Comparison of ENCODE assay signal across 30 cellular contexts in the genomic region with DNA sequence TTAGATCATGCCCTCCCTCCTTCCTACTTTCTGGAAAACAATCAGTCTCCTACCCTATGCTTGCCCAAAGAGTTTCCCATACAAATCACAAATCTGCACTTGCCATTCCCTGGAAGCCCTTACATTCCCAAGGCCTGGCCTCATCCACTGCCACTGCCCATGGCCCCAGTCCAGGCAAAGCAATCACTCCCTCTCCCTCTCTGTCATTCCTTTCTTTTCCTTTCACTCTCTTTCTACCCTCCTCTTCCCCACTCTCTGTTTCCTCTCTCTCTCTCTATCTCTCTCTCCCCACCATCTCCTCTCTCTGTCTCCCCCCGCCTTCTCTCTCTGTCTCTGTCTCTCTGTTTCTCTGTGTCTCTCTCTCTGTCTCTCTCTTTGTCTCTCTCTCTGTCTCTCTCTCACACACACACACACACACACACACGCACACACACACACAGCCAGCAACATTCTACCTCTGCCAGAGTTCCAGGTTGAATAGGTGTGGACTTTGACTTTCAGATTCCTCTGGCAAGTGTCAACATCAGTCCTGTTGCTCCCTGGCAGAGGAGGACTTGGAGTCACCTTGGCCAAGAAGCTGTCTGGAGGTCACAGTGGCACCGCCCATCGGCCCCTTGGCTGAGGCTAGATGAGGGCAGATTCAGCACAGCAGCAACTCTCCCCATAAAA. TPM values are rescaled to one million over a fixed set of nuclear protein-coding genes. Genes with fewer than 3 reads are reported as not detected.
A peak's percentile ranks its signal among the peaks of the same experiment; 100 is the strongest.
DNase-seq lines count a peak whose midpoint lies in the region; ATAC-seq and TF ChIP-seq lines count a peak whose summit lies in the region.
"Had no signal": no experiment of that assay in that cellular context is flagged by ENCODE, and none has a peak within 500 bp of the region (broad histone marks: within the 10 kb centered on the region; RNA-seq: fewer than 3 reads in every experiment).

No MANE protein-coding gene starts in this region.

- H3K9me3 ChIP-seq in osteoblast (ENCODE audit: low read depth, low read length) (no peaks in the 10 kb centered on the region), endodermal cell (ENCODE audit: control insufficient read depth, low read length) (peaks cover 5% of the 10 kb centered on the region)
- H3K9me3 ChIP-seq: neutrophil, psoas muscle, uterus had no signal

- no peaks in the 10 kb centered on the region for H3K36me3 Mint-ChIP-seq in endodermal cell (ENCODE audit: low read depth)
- H3K36me3 Mint-ChIP-seq in natural killer cell treated with Interleukin-12 subunit alpha and Interleukin-12 subunit beta and Interleukin-15 and Interleukin-18, amount 100 ng/mL, for 72 hours = no peaks in the 10 kb centered on the region
- H3K36me3 Mint-ChIP-seq: immature natural killer cell; stimulated activated effector memory CD8-positive, alpha-beta T cell treated with anti-CD3 and anti-CD28 coated beads, Interleukin-12 subunit alpha, Interleukin-12 subunit beta, amount 100 ng/mL, for 72 hours had no signal

- DNase-seq in AG20443 (ENCODE audit: low spot score) (peak; percentile 31), NCI-H226 (peak; percentile 12), kidney glomerular epithelial cell (lab: John Stamatoyannopoulos, UW) (peak; percentile 8), osteoblast (ENCODE audit: insufficient read length, low spot score, missing footprints) (peak; percentile 47), endodermal cell (no peak), DMS 273 (lab: John Stamatoyannopoulos, UW; ENCODE audit: unreplicated experiment) (no peak), iPS-NIHi7 (ENCODE audit: extremely low spot score) (no peak)
- DNase-seq in natural killer cell treated with Interleukin-12 subunit alpha and Interleukin-12 subunit beta and Interleukin-15 and Interleukin-18, amount 100 ng/mL, for 72 hours (ENCODE audit: low spot score) = no peak
- DNase-seq: activated B cell treated with CpG ODN at 0.5 μM for 24 hours; activated CD8-positive, alpha-beta memory T cell treated with anti-CD3 and anti-CD28 coated beads, Interleukin-2, amount 50 U/mL, for 4 hours; C1 segment of cervical spinal cord; HCEC 1CT; immature natural killer cell; NCI-H1105; NCI-H1930; OCI-M1; psoas muscle; stimulated activated CD4-positive, alpha-beta T cell treated with anti-CD3 and anti-CD28 coated beads, Interleukin-2, amount 100 ng/mL, for 24 hours; SW 1271; uterus had no signal

- no peak for ATAC-seq in natural killer cell treated with Interleukin-12 subunit alpha and Interleukin-12 subunit beta and Interleukin-15 and Interleukin-18, amount 100 ng/mL, for 72 hours
- ATAC-seq: activated T-helper 17 cell treated with anti-CD3 and anti-CD28 coated beads, Interleukin-2, amount 50 U/mL, for 72 hours; psoas muscle; stimulated activated effector memory CD8-positive, alpha-beta T cell treated with anti-CD3 and anti-CD28 coated beads, Interleukin-12 subunit alpha, Interleukin-12 subunit beta, amount 100 ng/mL, for 72 hours had no signal

- peak overlapping the region; percentile 13 for H3K4me2 ChIP-seq in osteoblast (ENCODE audit: insufficient read depth, low read length)
- H3K4me2 ChIP-seq: smooth muscle cell had no signal

- peaks cover 59% of the 10 kb centered on the region for H3K27me3 Mint-ChIP-seq in endodermal cell (ENCODE audit: insufficient read depth)
- H3K27me3 Mint-ChIP-seq in natural killer cell treated with Interleukin-12 subunit alpha and Interleukin-12 subunit beta and Interleukin-15 and Interleukin-18, amount 100 ng/mL, for 72 hours = peaks cover 15 to 39% of the 10 kb centered on the region in 2 donors
- H3K27me3 Mint-ChIP-seq: activated naive CD4-positive, alpha-beta T cell treated with anti-CD3 and anti-CD28 coated beads, Interleukin-2, amount 50 U/mL, for 24 hours; activated T-helper 17 cell treated with anti-CD3 and anti-CD28 coated beads, Interleukin-2, amount 50 U/mL, for 72 hours had no signal

- TF ChIP-seq CTCF in osteoblast (IDR thresholded peaks at IDR 0.05; ENCODE audit: extremely low read depth, low read depth, low read length) (no peak), endodermal cell (conservative IDR thresholded peaks at IDR 0.05) (no peak)

- no peaks in the 10 kb centered on the region for H3K36me3 ChIP-seq in osteoblast (ENCODE audit: insufficient read depth, low read length)
- H3K36me3 ChIP-seq in endodermal cell (ENCODE audit: control insufficient read depth, insufficient read depth, low read length) = no peaks in the 10 kb centered on the region
- H3K36me3 ChIP-seq: neutrophil, uterus had no signal

- H3K4me3 ChIP-seq in osteoblast (ENCODE audit: insufficient read depth, low read length) = no peak overlapping the region
- H3K4me3 ChIP-seq in endodermal cell (ENCODE audit: low read length) = no peak overlapping the region
- H3K4me3 ChIP-seq: psoas muscle, smooth muscle cell, uterus had no signal

- H3K27ac ChIP-seq in osteoblast (ENCODE audit: low read depth, low read length) (no peak overlapping the region), endodermal cell (ENCODE audit: low read depth, low read length) (no peak overlapping the region)
- H3K27ac ChIP-seq: epithelial cell of prostate, neutrophil, psoas muscle, uterus had no signal

- no peaks in the 10 kb centered on the region for H4K20me1 ChIP-seq in osteoblast (ENCODE audit: insufficient read depth, low read length)

- 79 to 100% methylated on average over 1 to 4 of the region's 4 CpGs for WGBS in endodermal cell (ENCODE audit: insufficient coverage in 1 of 2, insufficient read length in 1 of 2), 2 experiments

- no peaks in the 10 kb centered on the region for H3K4me1 Mint-ChIP-seq in endodermal cell
- no peaks in the 10 kb centered on the region for H3K4me1 Mint-ChIP-seq in natural killer cell treated with Interleukin-12 subunit alpha and Interleukin-12 subunit beta and Interleukin-15 and Interleukin-18, amount 100 ng/mL, for 72 hours (ENCODE audit: low read depth in 2 of 2)
- H3K4me1 Mint-ChIP-seq: activated B cell treated with CpG ODN at 0.5 μM for 24 hours; activated naive CD4-positive, alpha-beta T cell treated with anti-CD3 and anti-CD28 coated beads, Interleukin-2, amount 50 U/mL, for 24 hours; activated T-helper 17 cell treated with anti-CD3 and anti-CD28 coated beads, Interleukin-2, amount 50 U/mL, for 72 hours; central memory CD8-positive, alpha-beta T cell; immature natural killer cell; stimulated activated effector memory CD8-positive, alpha-beta T cell treated with anti-CD3 and anti-CD28 coated beads, Interleukin-12 subunit alpha, Interleukin-12 subunit beta, amount 100 ng/mL, for 72 hours had no signal

- H3K4me3 Mint-ChIP-seq in endodermal cell = no peak overlapping the region
- H3K4me3 Mint-ChIP-seq in natural killer cell treated with Interleukin-12 subunit alpha and Interleukin-12 subunit beta and Interleukin-15 and Interleukin-18, amount 100 ng/mL, for 72 hours = no peak overlapping the region
- H3K4me3 Mint-ChIP-seq: activated B cell treated with CpG ODN at 0.5 μM for 24 hours; activated naive CD4-positive, alpha-beta T cell treated with anti-CD3 and anti-CD28 coated beads, Interleukin-2, amount 50 U/mL, for 24 hours; activated T-helper 17 cell treated with anti-CD3 and anti-CD28 coated beads, Interleukin-2, amount 50 U/mL, for 72 hours; central memory CD8-positive, alpha-beta T cell; immature natural killer cell; stimulated activated effector memory CD8-positive, alpha-beta T cell treated with anti-CD3 and anti-CD28 coated beads, Interleukin-12 subunit alpha, Interleukin-12 subunit beta, amount 100 ng/mL, for 72 hours had no signal

- no peak overlapping the region for H3K9ac ChIP-seq in endodermal cell (ENCODE audit: extremely low read depth, low read length, poor library complexity, severe bottlenecking)

- H3K27ac Mint-ChIP-seq in endodermal cell = no peak overlapping the region
- H3K27ac Mint-ChIP-seq in natural killer cell treated with Interleukin-12 subunit alpha and Interleukin-12 subunit beta and Interleukin-15 and Interleukin-18, amount 100 ng/mL, for 72 hours = no peak overlapping the region
- H3K27ac Mint-ChIP-seq: activated B cell treated with CpG ODN at 0.5 μM for 24 hours; activated naive CD4-positive, alpha-beta T cell treated with anti-CD3 and anti-CD28 coated beads, Interleukin-2, amount 50 U/mL, for 24 hours; activated T-helper 17 cell treated with anti-CD3 and anti-CD28 coated beads, Interleukin-2, amount 50 U/mL, for 72 hours; immature natural killer cell; stimulated activated effector memory CD8-positive, alpha-beta T cell treated with anti-CD3 and anti-CD28 coated beads, Interleukin-12 subunit alpha, Interleukin-12 subunit beta, amount 100 ng/mL, for 72 hours had no signal

- H3K79me2 ChIP-seq in osteoblast (ENCODE audit: insufficient read depth, low read length) = no peaks in the 10 kb centered on the region

- no peaks in the 10 kb centered on the region for H3K4me1 ChIP-seq in osteoblast (ENCODE audit: insufficient read depth, low read length)
- no peaks in the 10 kb centered on the region for H3K4me1 ChIP-seq in endodermal cell (ENCODE audit: control insufficient read depth, insufficient read depth, low read length)
- H3K4me1 ChIP-seq: psoas muscle, uterus had no signal

- peak overlapping the region; percentile 37 for H2AFZ ChIP-seq in osteoblast (ENCODE audit: low read length)

- peaks cover 14% of the 10 kb centered on the region for H3K9me3 Mint-ChIP-seq in endodermal cell
- no peaks in the 10 kb centered on the region for H3K9me3 Mint-ChIP-seq in natural killer cell treated with Interleukin-12 subunit alpha and Interleukin-12 subunit beta and Interleukin-15 and Interleukin-18, amount 100 ng/mL, for 72 hours
- H3K9me3 Mint-ChIP-seq: activated naive CD4-positive, alpha-beta T cell treated with anti-CD3 and anti-CD28 coated beads, Interleukin-2, amount 50 U/mL, for 24 hours; stimulated activated effector memory CD8-positive, alpha-beta T cell treated with anti-CD3 and anti-CD28 coated beads, Interleukin-12 subunit alpha, Interleukin-12 subunit beta, amount 100 ng/mL, for 72 hours had no signal

- H3K27me3 ChIP-seq in osteoblast (ENCODE audit: insufficient read depth, low read length) = peaks cover 4% of the 10 kb centered on the region
- peaks cover 35% of the 10 kb centered on the region for H3K27me3 ChIP-seq in endodermal cell (ENCODE audit: control insufficient read depth, insufficient read depth, low read length, poor library complexity, severe bottlenecking)
- H3K27me3 ChIP-seq: neutrophil, uterus had no signal

RNA-seq across cellular contexts. Expression of a gene that starts 43.7 kb away (rescaled TPM):
- total RNA-seq in osteoblast = not detected in 2 replicates
- total RNA-seq in endodermal cell = not detected
- not detected for polyA plus RNA-seq in endodermal cell (2013, experiment 1 of 2)
- not detected for polyA plus RNA-seq in endodermal cell (2013, experiment 2 of 2)
- total RNA-seq in natural killer cell treated with Interleukin-12 subunit alpha and Interleukin-12 subunit beta and Interleukin-15 and Interleukin-18, amount 100 ng/mL, for 72 hours = not detected
- total RNA-seq: activated B cell treated with CpG ODN at 0.5 μM for 24 hours; activated T-helper 17 cell treated with anti-CD3 and anti-CD28 coated beads, Interleukin-2, amount 50 U/mL, for 72 hours; aorta; lung microvascular endothelial cell; psoas muscle; smooth muscle cell; temporal lobe had no signal
- polyA plus RNA-seq: aorta, immature natural killer cell, psoas muscle, smooth muscle cell had no signal

RNA-seq across cellular contexts. Expression of a gene that starts 51.2 kb away (rescaled TPM):
- total RNA-seq in osteoblast (16.6 and 18.9 TPM in 2 replicates), endodermal cell (10 to 100 TPM; 37.9 to 42.7 TPM)
- polyA plus RNA-seq in endodermal cell (2013, experiment 1 of 2) = 71.7 TPM
- polyA plus RNA-seq in endodermal cell (2013, experiment 2 of 2) = 71.6 TPM
- 10 to 100 TPM; 20.0 to 25.2 TPM for total RNA-seq in natural killer cell treated with Interleukin-12 subunit alpha and Interleukin-12 subunit beta and Interleukin-15 and Interleukin-18, amount 100 ng/mL, for 72 hours

Comparison
In these comparisons a context has a peak if more than half of its experiments do, and no peak if none do; other contexts are left out.
1. DNase-seq: peak in AG20443 (single experiment), NCI-H226 (single experiment), kidney glomerular epithelial cell (single experiment) and osteoblast (single experiment); none in endodermal cell (single experiment), DMS 273 (single experiment), natural killer cell treated with Interleukin-12 subunit alpha and Interleukin-12 subunit beta and Interleukin-15 and Interleukin-18, amount 100 ng/mL, for 72 hours (single experiment) and iPS-NIHi7 (single experiment).